Comparison of ENCODE assay signal across 1 cellular context in genomic region chr12:82862069-82862841, GRCh38.
TF ChIP-seq lines count a peak whose summit lies in the region.

No MANE protein-coding gene starts in this region.

TF ChIP-seq in HEK293, 187 proteins besides CTCF, POLR2A, EP300 and RAD21 (continued from another document and continues in another):
- TF ChIP-seq ZNF518A (tag by site-specific recombination; conservative IDR thresholded peaks at IDR 0.05; ENCODE audit: low read depth): peak; percentile 52
- TF ChIP-seq KLF17 (tag by site-specific recombination; IDR thresholded peaks at IDR 0.05): no peak
- peak; percentile 88 for TF ChIP-seq GFI1B (tag by site-specific recombination; IDR thresholded peaks at IDR 0.05)
- TF ChIP-seq ZNF175 (tag by site-specific recombination; IDR thresholded peaks at IDR 0.05): no peak
- TF ChIP-seq ZEB2 (tag by site-specific recombination; IDR thresholded peaks at IDR 0.05): peak; percentile 79
- TF ChIP-seq ZBTB10 (tag by site-specific recombination; IDR thresholded peaks at IDR 0.05): no peak
- TF ChIP-seq BCL11B (tag by site-specific recombination; IDR thresholded peaks at IDR 0.05; ENCODE audit: low read depth): no peak
- TF ChIP-seq PBX3 (CRISPR knock-in tag; IDR thresholded peaks at IDR 0.05): no peak
- TF ChIP-seq ZBTB21 (tag by site-specific recombination; IDR thresholded peaks at IDR 0.05): no peak
- TF ChIP-seq ZBTB49 (tag by site-specific recombination; IDR thresholded peaks at IDR 0.05; ENCODE audit: low read depth): peak; percentile 48; the same call in 1 of the 2 replicates
- peak; percentile 77 for TF ChIP-seq ZNF366 (tag by site-specific recombination; conservative IDR thresholded peaks at IDR 0.05)
- no peak for TF ChIP-seq ZNF626 (tag by site-specific recombination; IDR thresholded peaks at IDR 0.05)
- TF ChIP-seq ZNF843 (tag by site-specific recombination; IDR thresholded peaks at IDR 0.05): peak; percentile 99
- peak; percentile 93 for TF ChIP-seq ZNF580 (tag by site-specific recombination; IDR thresholded peaks at IDR 0.05)
- peak; percentile 76 for TF ChIP-seq KLF10 (tag by site-specific recombination; IDR thresholded peaks at IDR 0.05)
- TF ChIP-seq BCL11A (tag by site-specific recombination; IDR thresholded peaks at IDR 0.05; ENCODE audit: low read depth): peak; percentile 67; the same call in 1 of the 2 replicates
- TF ChIP-seq ZNF629 (tag by site-specific recombination; IDR thresholded peaks at IDR 0.05): peak; percentile 57
- 0 out of 2 replicates have a peak, but pooled peaks have one; percentile 28 for TF ChIP-seq ZNF394 (tag by site-specific recombination; IDR thresholded peaks at IDR 0.05; ENCODE audit: borderline replicate concordance)
- no peak for TF ChIP-seq ZNF701 (tag by site-specific recombination; IDR thresholded peaks at IDR 0.05)
- peak; percentile 90 for TF ChIP-seq ZSCAN30 (tag by site-specific recombination; IDR thresholded peaks at IDR 0.05)
- TF ChIP-seq PRDM4 (tag by site-specific recombination; IDR thresholded peaks at IDR 0.05): peak; percentile 94
- no peak for TF ChIP-seq ZNF335 (tag by site-specific recombination; conservative IDR thresholded peaks at IDR 0.05)
- TF ChIP-seq ZNF341 (tag by site-specific recombination; IDR thresholded peaks at IDR 0.05; ENCODE audit: low read depth): 0 out of 2 replicates have a peak, but pooled peaks have one; percentile 17
- peak; percentile 33; the same call in 1 of the 2 replicates for TF ChIP-seq HIC1 (tag by site-specific recombination; IDR thresholded peaks at IDR 0.05)
- TF ChIP-seq MEIS1 (CRISPR knock-in tag; IDR thresholded peaks at IDR 0.05; ENCODE audit: borderline replicate concordance): no peak
- TF ChIP-seq ZNF621 (tag by site-specific recombination; IDR thresholded peaks at IDR 0.05): no peak
- TF ChIP-seq OVOL3 (tag by site-specific recombination; IDR thresholded peaks at IDR 0.05): peak; percentile 94
- TF ChIP-seq ZNF132 (tag by site-specific recombination; IDR thresholded peaks at IDR 0.05; ENCODE audit: borderline replicate concordance): no peak
- peak; percentile 96 for TF ChIP-seq OSR2 (tag by site-specific recombination; IDR thresholded peaks at IDR 0.05)
- TF ChIP-seq ZNF558 (tag by site-specific recombination; IDR thresholded peaks at IDR 0.05): 0 out of 2 replicates have a peak, but pooled peaks have one; percentile 26
- peak; percentile 78 for TF ChIP-seq ZNF398 (tag by site-specific recombination; IDR thresholded peaks at IDR 0.05)
- no peak for TF ChIP-seq ZNF350 (tag by site-specific recombination; IDR thresholded peaks at IDR 0.05)
- peak; percentile 65; the same call in 1 of the 2 replicates for TF ChIP-seq TRIM28 (IDR thresholded peaks at IDR 0.05; ENCODE audit: borderline replicate concordance, low read length)
- peak; percentile 99 for TF ChIP-seq PRDM6 (tag by site-specific recombination; IDR thresholded peaks at IDR 0.05)
- no peak for TF ChIP-seq ZBTB20 (tag by site-specific recombination; IDR thresholded peaks at IDR 0.05)
- TF ChIP-seq ZNF610 (tag by site-specific recombination; IDR thresholded peaks at IDR 0.05; ENCODE audit: borderline replicate concordance): peak; percentile 71
- no peak for TF ChIP-seq ZNF654 (tag by site-specific recombination; IDR thresholded peaks at IDR 0.05; ENCODE audit: low read depth)
